In genomic region chrX:7771788-7772438, GRCh38 we compare ENCODE assay signal across 1 cellular context.
TF ChIP-seq lines count a peak whose summit lies in the region.

No MANE protein-coding gene starts in this region.

TF ChIP-seq in GM23338, 12 proteins besides CTCF, POLR2A, EP300 and RAD21 (continued from another document):
- TF ChIP-seq ETS1 (IDR thresholded peaks at IDR 0.05) = no peak
- no peak for TF ChIP-seq JUNB (IDR thresholded peaks at IDR 0.05; ENCODE audit: unreplicated experiment)
- no peak for TF ChIP-seq ZNF462 (CRISPR knock-in tag; IDR thresholded peaks at IDR 0.05)
- no peak for TF ChIP-seq EZH2phosphoT487 (IDR thresholded peaks at IDR 0.05; ENCODE audit: unreplicated experiment)
- no peak for TF ChIP-seq POLR2AphosphoS5 (IDR thresholded peaks at IDR 0.05; ENCODE audit: low read depth)
- no peak for TF ChIP-seq ZNF331 (CRISPR knock-in tag; IDR thresholded peaks at IDR 0.05; ENCODE audit: low read depth)
